1 cellular context compared by ENCODE assay signal in the genomic region with DNA sequence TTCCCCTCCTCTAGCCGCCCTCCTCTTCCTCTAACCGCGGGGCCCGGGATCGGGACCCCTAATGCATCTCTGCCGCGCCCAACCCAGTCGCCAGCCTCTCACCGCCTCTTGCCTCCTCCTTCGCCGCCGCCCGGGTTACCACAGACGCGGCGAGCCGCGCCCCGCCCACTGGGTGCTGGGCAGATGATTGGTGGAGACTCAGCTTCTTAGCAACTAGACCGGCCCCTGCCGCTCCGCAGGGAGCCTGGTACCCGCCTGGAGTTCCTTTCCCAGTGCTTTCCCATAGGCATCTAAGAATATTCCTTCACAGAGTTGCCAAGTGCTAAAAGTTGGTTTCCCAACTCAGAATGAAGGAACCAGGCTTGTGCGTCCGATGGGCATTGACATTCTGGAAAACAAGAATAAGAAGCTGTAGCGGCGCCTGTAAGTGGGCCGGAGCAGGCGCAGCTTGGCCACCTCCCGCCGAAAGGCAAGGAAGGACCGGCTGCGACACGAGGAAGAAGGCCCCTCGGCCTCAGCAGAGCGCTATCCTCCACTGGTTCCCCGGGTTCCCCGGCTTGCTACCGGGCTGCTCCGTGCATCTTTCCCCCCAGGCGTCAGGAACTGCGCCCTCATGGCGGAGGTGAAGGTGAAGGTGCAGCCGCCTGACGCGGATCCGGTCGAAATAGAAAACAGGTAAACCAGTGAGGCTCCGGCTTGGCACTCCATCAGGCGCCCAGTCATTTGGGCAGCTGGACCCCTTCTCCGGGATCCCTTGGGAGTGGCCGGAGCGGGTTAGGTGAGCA.
TF ChIP-seq lines count a peak whose summit lies in the region.

Gene DZANK1 (minus strand): TSS at position 137 of the 785 bp plus-strand sequence. CDS start 1,672 bp downstream, outside the sequence.
Gene POLR3F (plus strand): TSS at position 497 of the 785 bp plus-strand sequence. CDS start 117 bp downstream, at position 614.

TF ChIP-seq in HepG2, 621 proteins besides CTCF, POLR2A, EP300 and RAD21 (continued from another document and continues in another):
- TF ChIP-seq MXD1 (CRISPR knock-in tag; IDR thresholded peaks at IDR 0.05) (no peak), CREB1 (IDR thresholded peaks at IDR 0.05) (0 out of 2 replicates have a peak, but pooled peaks have one; percentile 19), CREB1 (CRISPR knock-in tag; IDR thresholded peaks at IDR 0.05) (peak; percentile 70), SKIL (CRISPR knock-in tag; IDR thresholded peaks at IDR 0.05; ENCODE audit: borderline replicate concordance) (no peak), REL (CRISPR knock-in tag; conservative IDR thresholded peaks at IDR 0.05) (no peak), RARA (CRISPR knock-in tag; IDR thresholded peaks at IDR 0.05) (peak; percentile 5; the same call in 1 of the 2 replicates), GPN1 (CRISPR knock-in tag; IDR thresholded peaks at IDR 0.05; ENCODE audit: borderline replicate concordance) (no peak), CBX2 (IDR thresholded peaks at IDR 0.05; ENCODE audit: low read depth, low read length) (no peak; the same call in 1 of the 2 replicates), CBX2 (CRISPR knock-in tag; IDR thresholded peaks at IDR 0.05; ENCODE audit: low read depth) (no peak; the same call in 1 of the 2 replicates), ZNF577 (CRISPR knock-in tag; IDR thresholded peaks at IDR 0.05; ENCODE audit: borderline replicate concordance, low read depth) (no peak), EED (CRISPR knock-in tag; IDR thresholded peaks at IDR 0.05) (peak; percentile 35; the same call in 1 of the 2 replicates), ZNF546 (CRISPR knock-in tag; conservative IDR thresholded peaks at IDR 0.05) (peak; percentile 85), ZBTB1 (CRISPR knock-in tag; IDR thresholded peaks at IDR 0.05; ENCODE audit: borderline replicate concordance) (no peak), HMGA1 (CRISPR knock-in tag; conservative IDR thresholded peaks at IDR 0.05) (no peak), ZNF101 (CRISPR knock-in tag; IDR thresholded peaks at IDR 0.05; ENCODE audit: borderline replicate concordance, low read depth) (no peak; the same call in 1 of the 2 replicates), ZNF3 (CRISPR knock-in tag; IDR thresholded peaks at IDR 0.05) (no peak), AGO1 (IDR thresholded peaks at IDR 0.05; ENCODE audit: low read depth, low read length, poor library complexity, severe bottlenecking) (peak; percentile 82), HNF4G (IDR thresholded peaks at IDR 0.05; ENCODE audit: borderline replicate concordance, low read depth, low read length) (no peak), HNF4G (CRISPR knock-in tag; IDR thresholded peaks at IDR 0.05; ENCODE audit: borderline replicate concordance, low read depth) (no peak), ZNF430 (CRISPR knock-in tag; IDR thresholded peaks at IDR 0.05) (peak; percentile 57; the same call in 1 of the 2 replicates), ZBTB21 (CRISPR knock-in tag; IDR thresholded peaks at IDR 0.05) (no peak; the same call in 1 of the 2 replicates), SPEN (CRISPR knock-in tag; IDR thresholded peaks at IDR 0.05; ENCODE audit: low read depth) (peak; percentile 100), ZNF570 (CRISPR knock-in tag; IDR thresholded peaks at IDR 0.05; ENCODE audit: borderline replicate concordance) (no peak), ZMAT3 (CRISPR knock-in tag; conservative IDR thresholded peaks at IDR 0.05) (peak; percentile 86), THAP8 (CRISPR knock-in tag; IDR thresholded peaks at IDR 0.05; ENCODE audit: borderline replicate concordance) (no peak), POLR2AphosphoS5 (IDR thresholded peaks at IDR 0.05; ENCODE audit: low read depth, low read length) (peak; percentile 82), FOXO1 (CRISPR knock-in tag; IDR thresholded peaks at IDR 0.05) (peak; percentile 67; the same call in 1 of the 2 replicates), ZNF740 (CRISPR knock-in tag; IDR thresholded peaks at IDR 0.05) (0 out of 2 replicates have a peak, but pooled peaks have one; percentile 33), ZNF407 (CRISPR knock-in tag; IDR thresholded peaks at IDR 0.05; ENCODE audit: not compliant biosample characterization) (peak; percentile 75)
- TF ChIP-seq, protein P1, sequence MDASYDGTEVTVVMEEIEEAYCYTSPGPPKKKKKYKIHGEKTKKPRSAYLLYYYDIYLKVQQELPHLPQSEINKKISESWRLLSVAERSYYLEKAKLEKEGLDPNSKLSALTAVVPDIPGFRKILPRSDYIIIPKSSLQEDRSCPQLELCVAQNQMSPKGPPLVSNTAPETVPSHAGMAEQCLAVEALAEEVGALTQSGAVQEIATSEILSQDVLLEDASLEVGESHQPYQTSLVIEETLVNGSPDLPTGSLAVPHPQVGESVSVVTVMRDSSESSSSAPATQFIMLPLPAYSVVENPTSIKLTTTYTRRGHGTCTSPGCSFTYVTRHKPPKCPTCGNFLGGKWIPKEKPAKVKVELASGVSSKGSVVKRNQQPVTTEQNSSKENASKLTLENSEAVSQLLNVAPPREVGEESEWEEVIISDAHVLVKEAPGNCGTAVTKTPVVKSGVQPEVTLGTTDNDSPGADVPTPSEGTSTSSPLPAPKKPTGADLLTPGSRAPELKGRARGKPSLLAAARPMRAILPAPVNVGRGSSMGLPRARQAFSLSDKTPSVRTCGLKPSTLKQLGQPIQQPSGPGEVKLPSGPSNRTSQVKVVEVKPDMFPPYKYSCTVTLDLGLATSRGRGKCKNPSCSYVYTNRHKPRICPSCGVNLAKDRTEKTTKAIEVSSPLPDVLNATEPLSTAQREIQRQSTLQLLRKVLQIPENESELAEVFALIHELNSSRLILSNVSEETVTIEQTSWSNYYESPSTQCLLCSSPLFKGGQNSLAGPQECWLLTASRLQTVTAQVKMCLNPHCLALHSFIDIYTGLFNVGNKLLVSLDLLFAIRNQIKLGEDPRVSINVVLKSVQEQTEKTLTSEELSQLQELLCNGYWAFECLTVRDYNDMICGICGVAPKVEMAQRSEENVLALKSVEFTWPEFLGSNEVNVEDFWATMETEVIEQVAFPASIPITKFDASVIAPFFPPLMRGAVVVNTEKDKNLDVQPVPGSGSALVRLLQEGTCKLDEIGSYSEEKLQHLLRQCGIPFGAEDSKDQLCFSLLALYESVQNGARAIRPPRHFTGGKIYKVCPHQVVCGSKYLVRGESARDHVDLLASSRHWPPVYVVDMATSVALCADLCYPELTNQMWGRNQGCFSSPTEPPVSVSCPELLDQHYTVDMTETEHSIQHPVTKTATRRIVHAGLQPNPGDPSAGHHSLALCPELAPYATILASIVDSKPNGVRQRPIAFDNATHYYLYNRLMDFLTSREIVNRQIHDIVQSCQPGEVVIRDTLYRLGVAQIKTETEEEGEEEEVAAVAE (CRISPR knock-in tag; IDR thresholded peaks at IDR 0.05; ENCODE audit: borderline replicate concordance): peak; percentile 76; the same call in 1 of the 2 replicates
- TF ChIP-seq, protein P2, sequence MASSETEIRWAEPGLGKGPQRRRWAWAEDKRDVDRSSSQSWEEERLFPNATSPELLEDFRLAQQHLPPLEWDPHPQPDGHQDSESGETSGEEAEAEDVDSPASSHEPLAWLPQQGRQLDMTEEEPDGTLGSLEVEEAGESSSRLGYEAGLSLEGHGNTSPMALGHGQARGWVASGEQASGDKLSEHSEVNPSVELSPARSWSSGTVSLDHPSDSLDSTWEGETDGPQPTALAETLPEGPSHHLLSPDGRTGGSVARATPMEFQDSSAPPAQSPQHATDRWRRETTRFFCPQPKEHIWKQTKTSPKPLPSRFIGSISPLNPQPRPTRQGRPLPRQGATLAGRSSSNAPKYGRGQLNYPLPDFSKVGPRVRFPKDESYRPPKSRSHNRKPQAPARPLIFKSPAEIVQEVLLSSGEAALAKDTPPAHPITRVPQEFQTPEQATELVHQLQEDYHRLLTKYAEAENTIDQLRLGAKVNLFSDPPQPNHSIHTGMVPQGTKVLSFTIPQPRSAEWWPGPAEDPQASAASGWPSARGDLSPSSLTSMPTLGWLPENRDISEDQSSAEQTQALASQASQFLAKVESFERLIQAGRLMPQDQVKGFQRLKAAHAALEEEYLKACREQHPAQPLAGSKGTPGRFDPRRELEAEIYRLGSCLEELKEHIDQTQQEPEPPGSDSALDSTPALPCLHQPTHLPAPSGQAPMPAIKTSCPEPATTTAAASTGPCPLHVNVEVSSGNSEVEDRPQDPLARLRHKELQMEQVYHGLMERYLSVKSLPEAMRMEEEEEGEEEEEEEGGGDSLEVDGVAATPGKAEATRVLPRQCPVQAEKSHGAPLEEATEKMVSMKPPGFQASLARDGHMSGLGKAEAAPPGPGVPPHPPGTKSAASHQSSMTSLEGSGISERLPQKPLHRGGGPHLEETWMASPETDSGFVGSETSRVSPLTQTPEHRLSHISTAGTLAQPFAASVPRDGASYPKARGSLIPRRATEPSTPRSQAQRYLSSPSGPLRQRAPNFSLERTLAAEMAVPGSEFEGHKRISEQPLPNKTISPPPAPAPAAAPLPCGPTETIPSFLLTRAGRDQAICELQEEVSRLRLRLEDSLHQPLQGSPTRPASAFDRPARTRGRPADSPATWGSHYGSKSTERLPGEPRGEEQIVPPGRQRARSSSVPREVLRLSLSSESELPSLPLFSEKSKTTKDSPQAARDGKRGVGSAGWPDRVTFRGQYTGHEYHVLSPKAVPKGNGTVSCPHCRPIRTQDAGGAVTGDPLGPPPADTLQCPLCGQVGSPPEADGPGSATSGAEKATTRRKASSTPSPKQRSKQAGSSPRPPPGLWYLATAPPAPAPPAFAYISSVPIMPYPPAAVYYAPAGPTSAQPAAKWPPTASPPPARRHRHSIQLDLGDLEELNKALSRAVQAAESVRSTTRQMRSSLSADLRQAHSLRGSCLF (CRISPR knock-in tag; IDR thresholded peaks at IDR 0.05; ENCODE audit: borderline replicate concordance): peak; percentile 64; the same call in 1 of the 2 replicates
